In genomic region chr10:132136689-132137088, GRCh38 we compare ENCODE assay signal across 21 cellular contexts.
"Had no signal": no experiment of that assay in that cellular context is flagged by ENCODE, and none has a peak within 500 bp of the region (broad histone marks: within the 10 kb centered on the region; RNA-seq: fewer than 3 reads in every experiment).

No MANE protein-coding gene starts in this region.

- H3K9me3 ChIP-seq: SJSA1, upper lobe of left lung had no signal

- ATAC-seq: activated CD8-positive, alpha-beta memory T cell treated with anti-CD3 and anti-CD28 coated beads, Interleukin-2, amount 10 ng/mL, durations not matched to agents 7 days and 5 days; activated CD8-positive, alpha-beta T cell treated with anti-CD3 and anti-CD28 coated beads for 36 hours; stimulated activated naive CD8-positive, alpha-beta T cell treated with anti-CD3 and anti-CD28 coated beads, Interleukin-15, Interleukin-2, amounts not matched to agents 100 U/mL and 50 U/mL, for 24 hours had no signal

- H3K4me3 ChIP-seq: lung, SJSA1, upper lobe of left lung had no signal

- DNase-seq: activated CD4-positive, alpha-beta T cell treated with anti-CD3 and anti-CD28 coated beads, Interleukin-2, amount 10 ng/mL, durations not matched to agents 24 days and 14 days; activated CD4-positive, CD25-positive, alpha-beta regulatory T cell; activated CD8-positive, alpha-beta memory T cell treated with anti-CD3 and anti-CD28 coated beads, Interleukin-2, amount 10 ng/mL, durations not matched to agents 7 days and 5 days; activated CD8-positive, alpha-beta T cell treated with anti-CD3 and anti-CD28 coated beads for 36 hours; activated gamma-delta T cell treated with Interleukin-2 at 50 U/mL for 16 hours; activated T-cell treated with anti-CD3 and anti-CD28 coated beads for 4 hours; anterior cingulate cortex; caudate nucleus; dermis blood vessel endothelial cell; effector CD8-positive, alpha-beta T cell; erythroblast; foreskin fibroblast; occipital lobe; stimulated activated CD4-positive, alpha-beta T cell treated with anti-CD3 and anti-CD28 coated beads, Interleukin-4, amount 100 ng/mL, for 4 hours; stimulated activated naive CD8-positive, alpha-beta T cell treated with anti-CD3 and anti-CD28 coated beads, Interleukin-15, Interleukin-2, amounts not matched to agents 100 U/mL and 50 U/mL, for 24 hours; T-helper 9 cell; upper lobe of left lung had no signal

- H3K36me3 Mint-ChIP-seq: activated CD8-positive, alpha-beta memory T cell treated with anti-CD3 and anti-CD28 coated beads, Interleukin-2, amount 10 ng/mL, durations not matched to agents 7 days and 5 days; activated naive CD4-positive, alpha-beta T cell treated with anti-CD3 and anti-CD28 coated beads, Interleukin-2, amount 50 U/mL, for 24 hours had no signal

- H3K27me3 ChIP-seq: SJSA1, upper lobe of left lung had no signal

- H3K36me3 ChIP-seq: SJSA1, upper lobe of left lung had no signal

- H3K27ac ChIP-seq: SJSA1, upper lobe of left lung had no signal

- H3K9me3 Mint-ChIP-seq: activated CD4-positive, alpha-beta T cell treated with anti-CD3 and anti-CD28 coated beads, Interleukin-2, amount 10 ng/mL, durations not matched to agents 24 days and 14 days; activated CD8-positive, alpha-beta T cell treated with anti-CD3 and anti-CD28 coated beads for 36 hours; activated naive CD4-positive, alpha-beta T cell treated with anti-CD3 and anti-CD28 coated beads, Interleukin-2, amount 50 U/mL, for 24 hours; brain had no signal

- H3K4me3 Mint-ChIP-seq: activated CD4-positive, alpha-beta T cell treated with anti-CD3 and anti-CD28 coated beads, Interleukin-2, amount 10 ng/mL, durations not matched to agents 24 days and 14 days; activated CD8-positive, alpha-beta memory T cell treated with anti-CD3 and anti-CD28 coated beads, Interleukin-2, amount 10 ng/mL, durations not matched to agents 7 days and 5 days; activated CD8-positive, alpha-beta T cell treated with anti-CD3 and anti-CD28 coated beads for 36 hours; activated naive CD4-positive, alpha-beta T cell treated with anti-CD3 and anti-CD28 coated beads, Interleukin-2, amount 50 U/mL, for 24 hours; brain had no signal

- H3K4me1 ChIP-seq: SJSA1, upper lobe of left lung had no signal

- H3K27ac Mint-ChIP-seq: activated CD4-positive, alpha-beta T cell treated with anti-CD3 and anti-CD28 coated beads, Interleukin-2, amount 10 ng/mL, durations not matched to agents 24 days and 14 days; activated CD8-positive, alpha-beta memory T cell treated with anti-CD3 and anti-CD28 coated beads, Interleukin-2, amount 10 ng/mL, durations not matched to agents 7 days and 5 days; activated CD8-positive, alpha-beta T cell treated with anti-CD3 and anti-CD28 coated beads for 36 hours; activated naive CD4-positive, alpha-beta T cell treated with anti-CD3 and anti-CD28 coated beads, Interleukin-2, amount 50 U/mL, for 24 hours; brain had no signal

- H3K4me1 Mint-ChIP-seq: activated CD4-positive, alpha-beta T cell treated with anti-CD3 and anti-CD28 coated beads, Interleukin-2, amount 10 ng/mL, durations not matched to agents 24 days and 14 days; activated CD8-positive, alpha-beta memory T cell treated with anti-CD3 and anti-CD28 coated beads, Interleukin-2, amount 10 ng/mL, durations not matched to agents 7 days and 5 days had no signal
